Comparison of ENCODE assay signal across 1 cellular context in genomic region chrX:106726485-106727437, GRCh38.
A peak's percentile ranks its signal among the peaks of the same experiment; 100 is the strongest.
TF ChIP-seq lines count a peak whose summit lies in the region.

Gene RNF128 (plus strand): TSS chrX:106726701. CDS start chrX:106726914, 213 bp downstream.

TF ChIP-seq in HepG2, 621 proteins besides CTCF, POLR2A, EP300 and RAD21 (continued from another document and continues in another):
- TF ChIP-seq, protein P1, sequence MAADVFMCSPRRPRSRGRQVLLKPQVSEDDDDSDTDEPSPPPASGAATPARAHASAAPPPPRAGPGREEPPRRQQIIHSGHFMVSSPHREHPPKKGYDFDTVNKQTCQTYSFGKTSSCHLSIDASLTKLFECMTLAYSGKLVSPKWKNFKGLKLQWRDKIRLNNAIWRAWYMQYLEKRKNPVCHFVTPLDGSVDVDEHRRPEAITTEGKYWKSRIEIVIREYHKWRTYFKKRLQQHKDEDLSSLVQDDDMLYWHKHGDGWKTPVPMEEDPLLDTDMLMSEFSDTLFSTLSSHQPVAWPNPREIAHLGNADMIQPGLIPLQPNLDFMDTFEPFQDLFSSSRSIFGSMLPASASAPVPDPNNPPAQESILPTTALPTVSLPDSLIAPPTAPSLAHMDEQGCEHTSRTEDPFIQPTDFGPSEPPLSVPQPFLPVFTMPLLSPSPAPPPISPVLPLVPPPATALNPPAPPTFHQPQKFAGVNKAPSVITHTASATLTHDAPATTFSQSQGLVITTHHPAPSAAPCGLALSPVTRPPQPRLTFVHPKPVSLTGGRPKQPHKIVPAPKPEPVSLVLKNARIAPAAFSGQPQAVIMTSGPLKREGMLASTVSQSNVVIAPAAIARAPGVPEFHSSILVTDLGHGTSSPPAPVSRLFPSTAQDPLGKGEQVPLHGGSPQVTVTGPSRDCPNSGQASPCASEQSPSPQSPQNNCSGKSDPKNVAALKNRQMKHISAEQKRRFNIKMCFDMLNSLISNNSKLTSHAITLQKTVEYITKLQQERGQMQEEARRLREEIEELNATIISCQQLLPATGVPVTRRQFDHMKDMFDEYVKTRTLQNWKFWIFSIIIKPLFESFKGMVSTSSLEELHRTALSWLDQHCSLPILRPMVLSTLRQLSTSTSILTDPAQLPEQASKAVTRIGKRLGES (CRISPR knock-in tag; IDR thresholded peaks at IDR 0.05; ENCODE audit: borderline replicate concordance), result no peak
- TF ChIP-seq BHLHE40 (IDR thresholded peaks at IDR 0.05; ENCODE audit: low read length) (no peak), PCBP2 (optimal IDR thresholded peaks at IDR 0.05; ENCODE audit: low read depth, low read length, poor library complexity, severe bottlenecking) (no peak), ZNF781 (CRISPR knock-in tag; IDR thresholded peaks at IDR 0.05; ENCODE audit: borderline replicate concordance, not compliant biosample characterization) (no peak), PTBP1 (IDR thresholded peaks at IDR 0.05; ENCODE audit: low read depth, low read length, poor library complexity, severe bottlenecking) (no peak), SSRP1 (CRISPR knock-in tag; IDR thresholded peaks at IDR 0.05) (no peak), ZNF274 (CRISPR knock-in tag; IDR thresholded peaks at IDR 0.05) (no peak), ZNF512B (CRISPR knock-in tag; IDR thresholded peaks at IDR 0.05; ENCODE audit: borderline replicate concordance) (no peak), GFI1 (CRISPR knock-in tag; IDR thresholded peaks at IDR 0.05; ENCODE audit: borderline replicate concordance) (peak; percentile 46), PLRG1 (conservative IDR thresholded peaks at IDR 0.05) (no peak), ZNF382 (CRISPR knock-in tag; IDR thresholded peaks at IDR 0.05; ENCODE audit: borderline replicate concordance) (no peak), ZNF629 (CRISPR knock-in tag; conservative IDR thresholded peaks at IDR 0.05) (no peak), RFX3 (CRISPR knock-in tag; IDR thresholded peaks at IDR 0.05) (no peak), ZNF430 (CRISPR knock-in tag; IDR thresholded peaks at IDR 0.05) (no peak), ZNF724P (CRISPR knock-in tag; IDR thresholded peaks at IDR 0.05; ENCODE audit: borderline replicate concordance) (no peak), MAF1 (CRISPR knock-in tag; IDR thresholded peaks at IDR 0.05; ENCODE audit: borderline replicate concordance) (no peak), FOSL2 (CRISPR knock-in tag; IDR thresholded peaks at IDR 0.05) (no peak), MYC (CRISPR knock-in tag; IDR thresholded peaks at IDR 0.05; ENCODE audit: borderline replicate concordance) (peak; percentile 47; the same call in 1 of the 2 replicates), SIN3B (IDR thresholded peaks at IDR 0.05; ENCODE audit: low read length) (no peak), SIX4 (CRISPR knock-in tag; IDR thresholded peaks at IDR 0.05) (no peak), ZNF496 (CRISPR knock-in tag; IDR thresholded peaks at IDR 0.05; ENCODE audit: insufficient replicate concordance) (no peak), KLF6 (CRISPR knock-in tag; IDR thresholded peaks at IDR 0.05) (no peak), ZNF670 (CRISPR knock-in tag; IDR thresholded peaks at IDR 0.05; ENCODE audit: borderline replicate concordance) (peak; percentile 38; the same call in 1 of the 2 replicates), ZNF276 (CRISPR knock-in tag; IDR thresholded peaks at IDR 0.05; ENCODE audit: low read depth) (no peak), ZNF713 (CRISPR knock-in tag; IDR thresholded peaks at IDR 0.05) (no peak), ZNF777 (CRISPR knock-in tag; IDR thresholded peaks at IDR 0.05) (peak; percentile 63; the same call in 1 of the 2 replicates), HNF4A (CRISPR knock-in tag; IDR thresholded peaks at IDR 0.05) (peak; percentile 9; the same call in 1 of the 2 replicates), MZF1 (CRISPR knock-in tag; IDR thresholded peaks at IDR 0.05; ENCODE audit: borderline replicate concordance) (no peak), ZNF333 (CRISPR knock-in tag; IDR thresholded peaks at IDR 0.05; ENCODE audit: borderline replicate concordance) (no peak), EZH2 (conservative IDR thresholded peaks at IDR 0.05; ENCODE audit: low read depth, low read length) (no peak), ZSCAN25 (CRISPR knock-in tag; IDR thresholded peaks at IDR 0.05) (no peak), FOXO1 (CRISPR knock-in tag; IDR thresholded peaks at IDR 0.05) (no peak), SMAD1 (CRISPR knock-in tag; IDR thresholded peaks at IDR 0.05; ENCODE audit: borderline replicate concordance, low read depth) (no peak), CENPBD1 (CRISPR knock-in tag; IDR thresholded peaks at IDR 0.05; ENCODE audit: borderline replicate concordance, low read depth) (no peak), PPARG (CRISPR knock-in tag; conservative IDR thresholded peaks at IDR 0.05) (no peak)
- TF ChIP-seq, protein P2, sequence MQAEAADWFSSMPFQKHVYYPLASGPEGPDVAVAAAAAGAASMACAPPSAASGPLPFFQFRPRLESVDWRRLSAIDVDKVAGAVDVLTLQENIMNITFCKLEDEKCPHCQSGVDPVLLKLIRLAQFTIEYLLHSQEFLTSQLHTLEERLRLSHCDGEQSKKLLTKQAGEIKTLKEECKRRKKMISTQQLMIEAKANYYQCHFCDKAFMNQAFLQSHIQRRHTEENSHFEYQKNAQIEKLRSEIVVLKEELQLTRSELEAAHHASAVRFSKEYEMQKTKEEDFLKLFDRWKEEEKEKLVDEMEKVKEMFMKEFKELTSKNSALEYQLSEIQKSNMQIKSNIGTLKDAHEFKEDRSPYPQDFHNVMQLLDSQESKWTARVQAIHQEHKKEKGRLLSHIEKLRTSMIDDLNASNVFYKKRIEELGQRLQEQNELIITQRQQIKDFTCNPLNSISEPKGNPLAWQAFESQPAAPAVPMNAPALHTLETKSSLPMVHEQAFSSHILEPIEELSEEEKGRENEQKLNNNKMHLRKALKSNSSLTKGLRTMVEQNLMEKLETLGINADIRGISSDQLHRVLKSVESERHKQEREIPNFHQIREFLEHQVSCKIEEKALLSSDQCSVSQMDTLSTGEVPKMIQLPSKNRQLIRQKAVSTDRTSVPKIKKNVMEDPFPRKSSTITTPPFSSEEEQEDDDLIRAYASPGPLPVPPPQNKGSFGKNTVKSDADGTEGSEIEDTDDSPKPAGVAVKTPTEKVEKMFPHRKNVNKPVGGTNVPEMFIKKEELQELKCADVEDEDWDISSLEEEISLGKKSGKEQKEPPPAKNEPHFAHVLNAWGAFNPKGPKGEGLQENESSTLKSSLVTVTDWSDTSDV (CRISPR knock-in tag; IDR thresholded peaks at IDR 0.05), result no peak; the same call in 1 of the 2 replicates
- TF ChIP-seq, protein P3, sequence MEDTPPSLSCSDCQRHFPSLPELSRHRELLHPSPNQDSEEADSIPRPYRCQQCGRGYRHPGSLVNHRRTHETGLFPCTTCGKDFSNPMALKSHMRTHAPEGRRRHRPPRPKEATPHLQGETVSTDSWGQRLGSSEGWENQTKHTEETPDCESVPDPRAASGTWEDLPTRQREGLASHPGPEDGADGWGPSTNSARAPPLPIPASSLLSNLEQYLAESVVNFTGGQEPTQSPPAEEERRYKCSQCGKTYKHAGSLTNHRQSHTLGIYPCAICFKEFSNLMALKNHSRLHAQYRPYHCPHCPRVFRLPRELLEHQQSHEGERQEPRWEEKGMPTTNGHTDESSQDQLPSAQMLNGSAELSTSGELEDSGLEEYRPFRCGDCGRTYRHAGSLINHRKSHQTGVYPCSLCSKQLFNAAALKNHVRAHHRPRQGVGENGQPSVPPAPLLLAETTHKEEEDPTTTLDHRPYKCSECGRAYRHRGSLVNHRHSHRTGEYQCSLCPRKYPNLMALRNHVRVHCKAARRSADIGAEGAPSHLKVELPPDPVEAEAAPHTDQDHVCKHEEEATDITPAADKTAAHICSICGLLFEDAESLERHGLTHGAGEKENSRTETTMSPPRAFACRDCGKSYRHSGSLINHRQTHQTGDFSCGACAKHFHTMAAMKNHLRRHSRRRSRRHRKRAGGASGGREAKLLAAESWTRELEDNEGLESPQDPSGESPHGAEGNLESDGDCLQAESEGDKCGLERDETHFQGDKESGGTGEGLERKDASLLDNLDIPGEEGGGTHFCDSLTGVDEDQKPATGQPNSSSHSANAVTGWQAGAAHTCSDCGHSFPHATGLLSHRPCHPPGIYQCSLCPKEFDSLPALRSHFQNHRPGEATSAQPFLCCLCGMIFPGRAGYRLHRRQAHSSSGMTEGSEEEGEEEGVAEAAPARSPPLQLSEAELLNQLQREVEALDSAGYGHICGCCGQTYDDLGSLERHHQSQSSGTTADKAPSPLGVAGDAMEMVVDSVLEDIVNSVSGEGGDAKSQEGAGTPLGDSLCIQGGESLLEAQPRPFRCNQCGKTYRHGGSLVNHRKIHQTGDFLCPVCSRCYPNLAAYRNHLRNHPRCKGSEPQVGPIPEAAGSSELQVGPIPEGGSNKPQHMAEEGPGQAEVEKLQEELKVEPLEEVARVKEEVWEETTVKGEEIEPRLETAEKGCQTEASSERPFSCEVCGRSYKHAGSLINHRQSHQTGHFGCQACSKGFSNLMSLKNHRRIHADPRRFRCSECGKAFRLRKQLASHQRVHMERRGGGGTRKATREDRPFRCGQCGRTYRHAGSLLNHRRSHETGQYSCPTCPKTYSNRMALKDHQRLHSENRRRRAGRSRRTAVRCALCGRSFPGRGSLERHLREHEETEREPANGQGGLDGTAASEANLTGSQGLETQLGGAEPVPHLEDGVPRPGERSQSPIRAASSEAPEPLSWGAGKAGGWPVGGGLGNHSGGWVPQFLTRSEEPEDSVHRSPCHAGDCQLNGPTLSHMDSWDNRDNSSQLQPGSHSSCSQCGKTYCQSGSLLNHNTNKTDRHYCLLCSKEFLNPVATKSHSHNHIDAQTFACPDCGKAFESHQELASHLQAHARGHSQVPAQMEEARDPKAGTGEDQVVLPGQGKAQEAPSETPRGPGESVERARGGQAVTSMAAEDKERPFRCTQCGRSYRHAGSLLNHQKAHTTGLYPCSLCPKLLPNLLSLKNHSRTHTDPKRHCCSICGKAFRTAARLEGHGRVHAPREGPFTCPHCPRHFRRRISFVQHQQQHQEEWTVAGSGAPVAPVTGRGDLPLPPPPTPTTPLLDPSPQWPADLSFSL (CRISPR knock-in tag; IDR thresholded peaks at IDR 0.05), result no peak
- TF ChIP-seq, protein P4, sequence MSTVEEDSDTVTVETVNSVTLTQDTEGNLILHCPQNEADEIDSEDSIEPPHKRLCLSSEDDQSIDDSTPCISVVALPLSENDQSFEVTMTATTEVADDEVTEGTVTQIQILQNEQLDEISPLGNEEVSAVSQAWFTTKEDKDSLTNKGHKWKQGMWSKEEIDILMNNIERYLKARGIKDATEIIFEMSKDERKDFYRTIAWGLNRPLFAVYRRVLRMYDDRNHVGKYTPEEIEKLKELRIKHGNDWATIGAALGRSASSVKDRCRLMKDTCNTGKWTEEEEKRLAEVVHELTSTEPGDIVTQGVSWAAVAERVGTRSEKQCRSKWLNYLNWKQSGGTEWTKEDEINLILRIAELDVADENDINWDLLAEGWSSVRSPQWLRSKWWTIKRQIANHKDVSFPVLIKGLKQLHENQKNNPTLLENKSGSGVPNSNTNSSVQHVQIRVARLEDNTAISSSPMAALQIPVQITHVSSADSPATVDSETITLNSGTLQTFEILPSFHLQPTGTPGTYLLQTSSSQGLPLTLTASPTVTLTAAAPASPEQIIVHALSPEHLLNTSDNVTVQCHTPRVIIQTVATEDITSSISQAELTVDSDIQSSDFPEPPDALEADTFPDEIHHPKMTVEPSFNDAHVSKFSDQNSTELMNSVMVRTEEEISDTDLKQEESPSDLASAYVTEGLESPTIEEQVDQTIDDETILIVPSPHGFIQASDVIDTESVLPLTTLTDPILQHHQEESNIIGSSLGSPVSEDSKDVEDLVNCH (CRISPR knock-in tag; IDR thresholded peaks at IDR 0.05), result no peak
- TF ChIP-seq, protein P5, sequence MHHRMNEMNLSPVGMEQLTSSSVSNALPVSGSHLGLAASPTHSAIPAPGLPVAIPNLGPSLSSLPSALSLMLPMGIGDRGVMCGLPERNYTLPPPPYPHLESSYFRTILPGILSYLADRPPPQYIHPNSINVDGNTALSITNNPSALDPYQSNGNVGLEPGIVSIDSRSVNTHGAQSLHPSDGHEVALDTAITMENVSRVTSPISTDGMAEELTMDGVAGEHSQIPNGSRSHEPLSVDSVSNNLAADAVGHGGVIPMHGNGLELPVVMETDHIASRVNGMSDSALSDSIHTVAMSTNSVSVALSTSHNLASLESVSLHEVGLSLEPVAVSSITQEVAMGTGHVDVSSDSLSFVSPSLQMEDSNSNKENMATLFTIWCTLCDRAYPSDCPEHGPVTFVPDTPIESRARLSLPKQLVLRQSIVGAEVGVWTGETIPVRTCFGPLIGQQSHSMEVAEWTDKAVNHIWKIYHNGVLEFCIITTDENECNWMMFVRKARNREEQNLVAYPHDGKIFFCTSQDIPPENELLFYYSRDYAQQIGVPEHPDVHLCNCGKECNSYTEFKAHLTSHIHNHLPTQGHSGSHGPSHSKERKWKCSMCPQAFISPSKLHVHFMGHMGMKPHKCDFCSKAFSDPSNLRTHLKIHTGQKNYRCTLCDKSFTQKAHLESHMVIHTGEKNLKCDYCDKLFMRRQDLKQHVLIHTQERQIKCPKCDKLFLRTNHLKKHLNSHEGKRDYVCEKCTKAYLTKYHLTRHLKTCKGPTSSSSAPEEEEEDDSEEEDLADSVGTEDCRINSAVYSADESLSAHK (CRISPR knock-in tag; IDR thresholded peaks at IDR 0.05; ENCODE audit: borderline replicate concordance), result no peak
